ENCODE assay signal across 16 cellular contexts in genomic region chr5:74993743-74994142, GRCh38.
"Had no signal": no experiment of that assay in that cellular context is flagged by ENCODE, and none has a peak within 500 bp of the region (broad histone marks: within the 10 kb centered on the region; RNA-seq: fewer than 3 reads in every experiment).

No MANE protein-coding gene starts in this region.

- H3K27me3 ChIP-seq: sigmoid colon, suprapubic skin, upper lobe of left lung had no signal

- ATAC-seq: effector memory CD8-positive, alpha-beta T cell; natural killer cell treated with Interleukin-12 subunit alpha and Interleukin-12 subunit beta and Interleukin-15 and Interleukin-18, amount 100 ng/mL, for 72 hours; psoas muscle had no signal

- H3K36me3 ChIP-seq: sigmoid colon, suprapubic skin, upper lobe of left lung had no signal

- H3K27ac ChIP-seq: psoas muscle, sigmoid colon, suprapubic skin, upper lobe of left lung had no signal

- H3K9me3 Mint-ChIP-seq: dendritic cell treated with granulocyte-macrophage colony-stimulating factor and Interleukin-4, amounts not matched to agents 40 ng/mL and 50 ng/mL, for 4 days; natural killer cell treated with Interleukin-12 subunit alpha and Interleukin-12 subunit beta and Interleukin-15 and Interleukin-18, amount 100 ng/mL, for 72 hours had no signal

- H3K9me3 ChIP-seq: psoas muscle, sigmoid colon, suprapubic skin, upper lobe of left lung had no signal

- DNase-seq: activated CD4-positive, alpha-beta T cell treated with anti-CD3 and anti-CD28 coated beads, Interleukin-2, amount 50 U/mL, for 1 hour; activated naive CD4-positive, alpha-beta T cell treated with anti-CD3 and anti-CD28 coated beads, Interleukin-2, amount 10 ng/mL, durations not matched to agents 7 days and 5 days; cerebellar nuclear complex; effector memory CD8-positive, alpha-beta T cell; erythroblast; hypothalamus; psoas muscle; sigmoid colon; stimulated activated CD4-positive, alpha-beta T cell treated with anti-CD3 and anti-CD28 coated beads, Interleukin-12 subunit alpha, Interleukin-12 subunit beta, amount 100 ng/mL, for 4 hours; stimulated activated naive CD4-positive, alpha-beta T cell treated with Interleukin-2 at 50 U/mL for 16 hours; upper lobe of left lung had no signal

- H3K27ac Mint-ChIP-seq: activated naive CD4-positive, alpha-beta T cell treated with anti-CD3 and anti-CD28 coated beads, Interleukin-2, amount 10 ng/mL, durations not matched to agents 7 days and 5 days; activated T-helper 2 cell treated with anti-CD3 and anti-CD28 coated beads, Interferon-gamma antibody, Interleukin-2, Interleukin-4, amounts not matched to agents 10 μg/mL and 5 μg/mL and 100 μg/mL, durations not matched to agents 14 hours and 24 hours and 36 hours; dendritic cell treated with granulocyte-macrophage colony-stimulating factor and Interleukin-4, amounts not matched to agents 40 ng/mL and 50 ng/mL, for 4 days; effector memory CD8-positive, alpha-beta T cell; memory B cell; natural killer cell treated with Interleukin-12 subunit alpha and Interleukin-12 subunit beta and Interleukin-15 and Interleukin-18, amount 100 ng/mL, for 72 hours had no signal

- H3K4me3 ChIP-seq: psoas muscle, sigmoid colon, suprapubic skin, upper lobe of left lung had no signal

- H3K4me3 Mint-ChIP-seq: activated naive CD4-positive, alpha-beta T cell treated with anti-CD3 and anti-CD28 coated beads, Interleukin-2, amount 10 ng/mL, durations not matched to agents 7 days and 5 days; dendritic cell treated with granulocyte-macrophage colony-stimulating factor and Interleukin-4, amounts not matched to agents 40 ng/mL and 50 ng/mL, for 4 days; effector memory CD8-positive, alpha-beta T cell; memory B cell; natural killer cell treated with Interleukin-12 subunit alpha and Interleukin-12 subunit beta and Interleukin-15 and Interleukin-18, amount 100 ng/mL, for 72 hours had no signal

- H3K4me1 Mint-ChIP-seq: activated naive CD4-positive, alpha-beta T cell treated with anti-CD3 and anti-CD28 coated beads, Interleukin-2, amount 10 ng/mL, durations not matched to agents 7 days and 5 days; memory B cell had no signal

- H3K36me3 Mint-ChIP-seq: activated naive CD4-positive, alpha-beta T cell treated with anti-CD3 and anti-CD28 coated beads, Interleukin-2, amount 10 ng/mL, durations not matched to agents 7 days and 5 days; memory B cell; natural killer cell treated with Interleukin-12 subunit alpha and Interleukin-12 subunit beta and Interleukin-15 and Interleukin-18, amount 100 ng/mL, for 72 hours had no signal

- H3K27me3 Mint-ChIP-seq: dendritic cell treated with granulocyte-macrophage colony-stimulating factor and Interleukin-4, amounts not matched to agents 40 ng/mL and 50 ng/mL, for 4 days had no signal

- H3K4me1 ChIP-seq: psoas muscle, sigmoid colon, suprapubic skin, upper lobe of left lung had no signal
